In the genomic region with DNA sequence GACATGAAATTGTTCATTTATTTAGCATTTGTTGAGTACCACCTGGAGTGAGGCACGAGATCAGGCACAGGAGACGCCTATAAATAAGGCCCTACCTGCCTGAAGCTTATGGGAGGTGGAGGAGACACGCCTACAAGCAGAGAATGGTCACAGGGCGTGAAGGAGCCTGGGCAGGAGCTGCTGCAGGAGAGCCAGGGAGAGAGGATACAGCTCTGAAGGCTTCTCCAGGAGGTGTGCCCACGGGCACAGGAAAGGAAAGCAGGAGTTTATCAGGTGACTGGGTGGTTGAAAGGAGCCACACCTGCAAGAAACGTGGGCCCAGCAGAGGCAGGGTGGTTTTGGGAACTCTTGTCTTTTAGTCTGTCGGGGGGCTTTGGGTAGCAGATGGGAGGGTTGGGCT, we compare ENCODE assay signal across 14 cellular contexts.
DNase-seq lines count a peak whose midpoint lies in the region; ATAC-seq and TF ChIP-seq lines count a peak whose summit lies in the region.
"Had no signal": no experiment of that assay in that cellular context is flagged by ENCODE, and none has a peak within 500 bp of the region (broad histone marks: within the 10 kb centered on the region; RNA-seq: fewer than 3 reads in every experiment).

No MANE protein-coding gene starts in this region.

- H3K4me1 Mint-ChIP-seq in activated naive CD4-positive, alpha-beta T cell treated with anti-CD3 and anti-CD28 coated beads, Interleukin-2, amount 50 U/mL, for 24 hours: peaks cover 31% of the 10 kb centered on the region

- CTCF ChIA-PET in RWPE1 (lab: Yijun Ruan, JAX): no interaction called here

- peak in 1 of 2 donors; percentile 7 for TF ChIP-seq POLR2A in thyroid gland (IDR thresholded peaks at IDR 0.05)

- H3K4me3 ChIP-seq in thyroid gland (replicated peaks in 1 of 3) (no peak overlapping the region), aorta (ENCODE audit: low read length in 2 of 2) (no peak overlapping the region)
- H3K4me3 ChIP-seq: GM23248 had no signal

- no peak for TF ChIP-seq CTCF in RWPE1 (conservative IDR thresholded peaks at IDR 0.05; ENCODE audit: low read depth)
- TF ChIP-seq CTCF in foreskin keratinocyte (conservative IDR thresholded peaks at IDR 0.05): no peak
- no peak for TF ChIP-seq CTCF in thyroid gland (IDR thresholded peaks at IDR 0.05)

- H3K9me3 Mint-ChIP-seq in activated naive CD4-positive, alpha-beta T cell treated with anti-CD3 and anti-CD28 coated beads, Interleukin-2, amount 50 U/mL, for 24 hours: no peaks in the 10 kb centered on the region
- H3K9me3 Mint-ChIP-seq: T-helper 1 cell treated with Interleukin-12 subunit alpha and Interleukin-12 subunit beta and Interleukin-4 antibody, amounts not matched to agents 30 μg/mL and 1 μg/mL, for 36 hours had no signal

- H3K27me3 ChIP-seq in foreskin keratinocyte (no peaks in the 10 kb centered on the region), thyroid gland (no peaks in the 10 kb centered on the region), aorta (ENCODE audit: control insufficient read depth in 1 of 2, insufficient read depth in 2 of 2, low read length in 1 of 2) (no peaks in the 10 kb centered on the region)

- H3K36me3 Mint-ChIP-seq in activated naive CD4-positive, alpha-beta T cell treated with anti-CD3 and anti-CD28 coated beads, Interleukin-2, amount 50 U/mL, for 24 hours: peaks cover 5% of the 10 kb centered on the region

- peak overlapping the region; percentile 73 for H3K27ac Mint-ChIP-seq in activated naive CD4-positive, alpha-beta T cell treated with anti-CD3 and anti-CD28 coated beads, Interleukin-2, amount 50 U/mL, for 24 hours

- H3K4me3 Mint-ChIP-seq in activated naive CD4-positive, alpha-beta T cell treated with anti-CD3 and anti-CD28 coated beads, Interleukin-2, amount 50 U/mL, for 24 hours: no peak overlapping the region

- H3K9me3 ChIP-seq in thyroid gland (no peaks in the 10 kb centered on the region), aorta (ENCODE audit: control insufficient read depth, low read length) (no peaks in the 10 kb centered on the region)

- H3K36me3 ChIP-seq in thyroid gland (no peaks in the 10 kb centered on the region), aorta (ENCODE audit: control insufficient read depth in 1 of 2, insufficient read depth in 2 of 2, low read length in 1 of 2) (peaks cover 0 to 2% of the 10 kb centered on the region in 2 donors)

- H3K27ac ChIP-seq in RWPE1 (peak overlapping the region; percentile 35; the same call in 1 of the 2 replicates), foreskin keratinocyte (no peak overlapping the region), thyroid gland (peak overlapping the region; percentile 85 to 89 (median 86)), aorta (ENCODE audit: low read depth in 1 of 2, low read length in 2 of 2) (no peak overlapping the region)
- H3K27ac ChIP-seq: GM23248 had no signal

- POLR2A ChIA-PET in RWPE1 (lab: Yijun Ruan, JAX; ENCODE audit: low non-redundant PET): no interaction called here

- H3K4me1 ChIP-seq in foreskin keratinocyte (peaks cover 7% of the 10 kb centered on the region), thyroid gland (peaks cover 36 to 48% of the 10 kb centered on the region in 2 donors), aorta (ENCODE audit: control insufficient read depth in 1 of 2, insufficient read depth in 2 of 2, low read length in 2 of 2) (no peaks in the 10 kb centered on the region)

- no peak for DNase-seq in activated naive CD4-positive, alpha-beta T cell treated with anti-CD3 and anti-CD28 coated beads, Interleukin-2, amount 50 U/mL, for 16 hours
- DNase-seq in RWPE1 (ENCODE audit: low spot score): no peak
- no peak for DNase-seq in foreskin keratinocyte
- peak; percentile 53 to 62 for DNase-seq in thyroid gland
- no peak for DNase-seq in aorta
- DNase-seq: GM23248; mesendoderm; NCI-H187; stimulated activated CD4-positive, alpha-beta T cell treated with anti-CD3 and anti-CD28 coated beads, Interleukin-15, amount 100 ng/mL, for 24 hours had no signal

- intact Hi-C loops in thyroid gland (cut with DNase I) (loop anchor here (5.0 kb wide), 1 partner anchor 381 kb away; no protein-coding TSS in a partner anchor), aorta (cut with DNase I) (no loop called here)

- ATAC-seq in foreskin keratinocyte (peak; percentile 50), GM19023 (IDR thresholded peaks at IDR 0.05; ENCODE audit: unreplicated experiment) (no peak), aorta (ENCODE audit: low FRiP score) (no peak), HG03135 (IDR thresholded peaks at IDR 0.05; ENCODE audit: unreplicated experiment) (no peak)
- ATAC-seq: Right ventricle myocardium inferior had no signal

- WGBS in thyroid gland, 2 donors: 52 to 61% methylated on average over 7 of the region's 7 CpGs
- WGBS in aorta, 2 donors: 91 to 92% methylated on average over 7 of the region's 7 CpGs

- no peaks in the 10 kb centered on the region for H3K27me3 Mint-ChIP-seq in activated naive CD4-positive, alpha-beta T cell treated with anti-CD3 and anti-CD28 coated beads, Interleukin-2, amount 50 U/mL, for 24 hours

Comparison
In these comparisons a context has a peak if more than half of its experiments do, and no peak if none do; other contexts are left out.
1. DNase-seq: peak in thyroid gland (2 of 2); none in activated naive CD4-positive, alpha-beta T cell treated with anti-CD3 and anti-CD28 coated beads, Interleukin-2, amount 50 U/mL, for 16 hours (single experiment), RWPE1 (single experiment), foreskin keratinocyte (0 of 2) and aorta (0 of 2).
2. H3K27ac ChIP-seq: peak in RWPE1 (single experiment) and thyroid gland (3 of 3); none in foreskin keratinocyte (single experiment) and aorta (0 of 2).